In genomic region chr19:10936661-10937084, GRCh38 we compare ENCODE assay signal across 8 cellular contexts.
A peak's percentile ranks its signal among the peaks of the same experiment; 100 is the strongest.
DNase-seq lines count a peak whose midpoint lies in the region; ATAC-seq and TF ChIP-seq lines count a peak whose summit lies in the region.

No MANE protein-coding gene starts in this region.

- no peak for ATAC-seq in GM21423 (IDR thresholded peaks at IDR 0.05; ENCODE audit: unreplicated experiment)

- no peak overlapping the region for H3K4me3 ChIP-seq in cardiac fibroblast (replicated peaks in 1 of 2; ENCODE audit: low read depth in 2 of 2, low read length in 2 of 2)

- peak; percentile 57 for TF ChIP-seq CTCF in cardiac fibroblast (IDR thresholded peaks at IDR 0.05; ENCODE audit: low read depth, low read length)

- peak; percentile 11 for DNase-seq in activated CD8-positive, alpha-beta memory T cell treated with anti-CD3 and anti-CD28 coated beads, Interleukin-2, amount 50 U/mL, for 1 hour (ENCODE audit: extremely low read depth)
- no peak for DNase-seq in activated CD8-positive, alpha-beta memory T cell treated with anti-CD3 and anti-CD28 coated beads, Interleukin-2, amount 50 U/mL, for 48 hours
- peak; percentile 84 for DNase-seq in NCI-H1092 treated with DMSO at 0.1 percent for 48 hours (lab: John Stamatoyannopoulos, UW)
- DNase-seq in SHP77 treated with DMSO at 0.1 percent for 48 hours (lab: John Stamatoyannopoulos, UW) = peak; percentile 58
- DNase-seq in cardiac fibroblast (ENCODE audit: low read depth in 2 of 2) = peak; percentile 86 to 89
- DNase-seq in islet precursor cell = peak; percentile 83
- peak in 5 of 6 experiments; percentile 14 to 67 (median 38) for DNase-seq in stimulated activated naive CD4-positive, alpha-beta T cell (lab: John Stamatoyannopoulos, UW)
